17 cellular contexts compared by ENCODE assay signal in genomic region chr6:101626264-101626663, GRCh38.
DNase-seq lines count a peak whose midpoint lies in the region; ATAC-seq and TF ChIP-seq lines count a peak whose summit lies in the region.
"Had no signal": no experiment of that assay in that cellular context is flagged by ENCODE, and none has a peak within 500 bp of the region (broad histone marks: within the 10 kb centered on the region; RNA-seq: fewer than 3 reads in every experiment).

No MANE protein-coding gene starts in this region.

- ATAC-seq in IMR-90 (ENCODE audit: low read depth) (no peak), esophagus mucosa (no peak)
- ATAC-seq: Right ventricle myocardium inferior had no signal

- H3K9me3 ChIP-seq in IMR-90 (ENCODE audit: control insufficient read depth, insufficient read depth, low read length): no peaks in the 10 kb centered on the region
- no peaks in the 10 kb centered on the region for H3K9me3 ChIP-seq in osteoblast (ENCODE audit: low read depth, low read length)
- H3K9me3 ChIP-seq: esophagus squamous epithelium, MG63, prostate gland, vagina had no signal

- TF ChIP-seq CTCF in IMR-90 (conservative IDR thresholded peaks at IDR 0.05; ENCODE audit: low read depth, low read length): no peak
- TF ChIP-seq CTCF in osteoblast (IDR thresholded peaks at IDR 0.05; ENCODE audit: extremely low read depth, low read depth, low read length): no peak
- TF ChIP-seq CTCF in GM13977 (IDR thresholded peaks at IDR 0.05; ENCODE audit: extremely low read depth, insufficient read depth, missing control alignments): no peak

- H2BK5ac ChIP-seq in IMR-90 (ENCODE audit: low read depth, low read length, poor library complexity, severe bottlenecking): no peak overlapping the region

- H2AK9ac ChIP-seq in IMR-90 (replicated peaks; ENCODE audit: low read depth, low read length, poor library complexity): no peak overlapping the region

- H4K8ac ChIP-seq in IMR-90 (ENCODE audit: low read depth in 2 of 2, low read length in 2 of 2): no peak overlapping the region

- H3K4ac ChIP-seq in IMR-90 (ENCODE audit: low read depth, low read length): no peak overlapping the region

- no peak overlapping the region for H3K56ac ChIP-seq in IMR-90 (ENCODE audit: extremely low read depth, insufficient read depth, low read length)

- H3K23ac ChIP-seq in IMR-90 (ENCODE audit: low read depth, low read length): no peak overlapping the region

- H4K20me1 ChIP-seq in IMR-90 (ENCODE audit: insufficient read depth, low read length) (no peaks in the 10 kb centered on the region), osteoblast (ENCODE audit: insufficient read depth, low read length) (no peaks in the 10 kb centered on the region)

- no peaks in the 10 kb centered on the region for H3K36me3 Mint-ChIP-seq in immature natural killer cell
- H3K36me3 Mint-ChIP-seq: naive B cell had no signal

- H3K4me1 ChIP-seq in IMR-90 (ENCODE audit: control insufficient read depth, insufficient read depth, low read length) (no peaks in the 10 kb centered on the region), osteoblast (ENCODE audit: insufficient read depth, low read length) (no peaks in the 10 kb centered on the region)
- H3K4me1 ChIP-seq: esophagus squamous epithelium, prostate gland, vagina had no signal

- no peaks in the 10 kb centered on the region for H3K4me1 Mint-ChIP-seq in immature natural killer cell
- H3K4me1 Mint-ChIP-seq: naive B cell had no signal

- intact Hi-C loops in IMR-90 (cut with micrococcal nuclease): no loop called here

- TF ChIP-seq RAD21 in IMR-90 (IDR thresholded peaks at IDR 0.05; ENCODE audit: low read length): no peak

- DNase-seq in IMR-90 (no peak), NCI-H2107 (lab: John Stamatoyannopoulos, UW) (peak; percentile 66), SK-MEL-5 (ENCODE audit: low read depth, low spot score) (peak; percentile 40), osteoblast (ENCODE audit: insufficient read length, low spot score, missing footprints) (no peak), immature natural killer cell (no peak), GM13977 (ENCODE audit: low spot score) (no peak)
- DNase-seq: activated naive CD4-positive, alpha-beta T cell; COR-L47; esophagus squamous epithelium; GDM1; MG63; naive B cell; NCI-H226 had no signal

- no peak overlapping the region for H2BK120ac ChIP-seq in IMR-90 (ENCODE audit: low read depth, low read length)

- peak overlapping the region; percentile 86; the same call in 1 of the 2 replicates for H4K5ac ChIP-seq in IMR-90 (ENCODE audit: low read depth, low read length)

- no peak overlapping the region for H2AK5ac ChIP-seq in IMR-90 (ENCODE audit: low read depth, low read length)

- H3K9ac ChIP-seq in IMR-90 (ENCODE audit: low read depth, low read length): no peak overlapping the region

- no peak overlapping the region for H3K14ac ChIP-seq in IMR-90 (replicated peaks; ENCODE audit: low read depth, low read length)

- H2BK20ac ChIP-seq in IMR-90 (ENCODE audit: low read depth, low read length): no peak overlapping the region

- H3K9me1 ChIP-seq in IMR-90 (ENCODE audit: insufficient read depth, low read length): no peaks in the 10 kb centered on the region

- TF ChIP-seq POLR2A in IMR-90 (IDR thresholded peaks at IDR 0.05; ENCODE audit: low read depth, low read length): no peak

- WGBS in IMR-90 (ENCODE audit: extremely low coverage in 2 of 2, insufficient read length in 1 of 2), 2 experiments: 40% methylated on average over 1 of the region's 6 CpGs; no CpG with 5 or more reads in 1 of the 2 experiments

- peak overlapping the region; percentile 4 for H2AFZ ChIP-seq in IMR-90 (replicated peaks; ENCODE audit: low read length, poor library complexity)
- peak overlapping the region; percentile 59 for H2AFZ ChIP-seq in osteoblast (ENCODE audit: low read length)

- H3K79me1 ChIP-seq in IMR-90 (ENCODE audit: low read depth in 1 of 2, low read length in 2 of 2): no peaks in the 10 kb centered on the region

- in situ Hi-C loops in IMR-90 (cut with MboI; ENCODE audit: low sequenced_read_pairs): no loop called here
- in situ Hi-C loops in SK-MEL-5 (cut with HindIII; ENCODE audit: low pct_unique_long_range_greater_than_20kb, low sequenced_read_pairs): no loop called here
- in situ Hi-C loops in GM13977 (cut with MboI; ENCODE audit: low pct_unique_long_range_greater_than_20kb, low sequenced_read_pairs, unreplicated experiment): no loop called here

- no peak overlapping the region for H2BK15ac ChIP-seq in IMR-90 (ENCODE audit: low read depth, low read length)

- H3K9me3 Mint-ChIP-seq in immature natural killer cell: peaks cover 0 to 9% (median 3%) of the 10 kb centered on the region in 6 donors

- H3K27ac Mint-ChIP-seq in immature natural killer cell: no peak overlapping the region
- H3K27ac Mint-ChIP-seq: naive B cell had no signal

- H3K27me3 Mint-ChIP-seq in immature natural killer cell (ENCODE audit: low read depth in 3 of 3): no peaks in the 10 kb centered on the region
- H3K27me3 Mint-ChIP-seq: naive B cell had no signal

- H3K27ac ChIP-seq in IMR-90 (ENCODE audit: insufficient read depth, low read length) (no peak overlapping the region), osteoblast (ENCODE audit: low read depth, low read length) (no peak overlapping the region)
- H3K27ac ChIP-seq: esophagus squamous epithelium, prostate gland, vagina had no signal

- H3K18ac ChIP-seq in IMR-90 (ENCODE audit: low read depth, low read length): peak overlapping the region; percentile 5; the same call in 1 of the 2 replicates

- dilution Hi-C loops in IMR-90 (cut with HindIII; ENCODE audit: low sequenced_read_pairs, unreplicated experiment): no loop called here

- no peak overlapping the region for H4K91ac ChIP-seq in IMR-90 (ENCODE audit: insufficient read depth, low read depth, low read length)

- no TSS peak for BruUV-seq in IMR-90 (replicated peaks; lab: Mats Ljungman, UMichigan)

- no peak overlapping the region for H3K4me3 ChIP-seq in IMR-90 (ENCODE audit: insufficient read depth, low read depth, low read length)
- H3K4me3 ChIP-seq in osteoblast (ENCODE audit: insufficient read depth, low read length): no peak overlapping the region
- H3K4me3 ChIP-seq: esophagus squamous epithelium, MG63, prostate gland, vagina had no signal

- H3K4me2 ChIP-seq in IMR-90 (ENCODE audit: low read depth, low read length): no peak overlapping the region
- no peak overlapping the region for H3K4me2 ChIP-seq in osteoblast (ENCODE audit: insufficient read depth, low read length)

- H3K79me2 ChIP-seq in osteoblast (ENCODE audit: insufficient read depth, low read length): no peaks in the 10 kb centered on the region

- H3K36me3 ChIP-seq in IMR-90 (ENCODE audit: control insufficient read depth, insufficient read depth, low read length) (no peaks in the 10 kb centered on the region), osteoblast (ENCODE audit: insufficient read depth, low read length) (no peaks in the 10 kb centered on the region)
- H3K36me3 ChIP-seq: esophagus squamous epithelium, MG63, prostate gland, vagina had no signal

- H3K4me3 Mint-ChIP-seq in immature natural killer cell: no peak overlapping the region
- H3K4me3 Mint-ChIP-seq: naive B cell had no signal

- POLR2A ChIA-PET in IMR-90 (lab: Charles Lee; ENCODE audit: unreplicated experiment): no interaction called here

- no peaks in the 10 kb centered on the region for H3K27me3 ChIP-seq in IMR-90 (ENCODE audit: control insufficient read depth, insufficient read depth, low read length)
- H3K27me3 ChIP-seq in osteoblast (ENCODE audit: insufficient read depth, low read length): no peaks in the 10 kb centered on the region
- H3K27me3 ChIP-seq: esophagus squamous epithelium, MG63, vagina had no signal

- CTCF ChIA-PET in IMR-90 (lab: Yijun Ruan, JAX): interaction anchor here (0.6 kb wide), 1 partner anchor 66 kb away, joined by 3 read pairs; no protein-coding TSS in a partner anchor

TF ChIP-seq in IMR-90, 13 proteins besides CTCF, POLR2A, EP300 and RAD21:
- TF ChIP-seq ELK1 (IDR thresholded peaks at IDR 0.05; ENCODE audit: borderline replicate concordance, low read depth, low read length) (no peak), NFE2L2 (IDR thresholded peaks at IDR 0.05; ENCODE audit: low read depth, low read length) (no peak), SMC3 (IDR thresholded peaks at IDR 0.05; ENCODE audit: low read depth, low read length) (no peak), MXI1 (IDR thresholded peaks at IDR 0.05; ENCODE audit: borderline replicate concordance, low read depth, low read length) (no peak), MAFK (IDR thresholded peaks at IDR 0.05; ENCODE audit: low read depth, low read length) (no peak), RFX5 (IDR thresholded peaks at IDR 0.05; ENCODE audit: low read depth, low read length) (no peak), CHD1 (IDR thresholded peaks at IDR 0.05; ENCODE audit: low read depth, low read length) (no peak), CEBPB (IDR thresholded peaks at IDR 0.05; ENCODE audit: low read depth, low read length) (no peak), RCOR1 (IDR thresholded peaks at IDR 0.05; ENCODE audit: insufficient replicate concordance, low read length) (no peak), BHLHE40 (IDR thresholded peaks at IDR 0.05; ENCODE audit: low read depth, low read length) (no peak), MAZ (IDR thresholded peaks at IDR 0.05; ENCODE audit: borderline replicate concordance, low read depth, low read length) (no peak), USF2 (IDR thresholded peaks at IDR 0.05; ENCODE audit: low read depth, low read length) (no peak), FOS (IDR thresholded peaks at IDR 0.05; ENCODE audit: low read depth, low read length) (no peak)
TF ChIP-seq in IMR-90: peak in this region for 0.

Comparison
In these comparisons a context has a peak if more than half of its experiments do, and no peak if none do; other contexts are left out.
1. DNase-seq: peak in NCI-H2107 (single experiment) and SK-MEL-5 (single experiment); none in IMR-90 (single experiment), osteoblast (single experiment), immature natural killer cell (0 of 3) and GM13977 (single experiment).